Comparison of ENCODE assay signal across 10 cellular contexts in genomic region chr1:27435566-27436203, GRCh38. TPM values are rescaled to one million over a fixed set of nuclear protein-coding genes. Genes with fewer than 3 reads are reported as not detected.
DNase-seq lines count a peak whose midpoint lies in the region; ATAC-seq and TF ChIP-seq lines count a peak whose summit lies in the region.
"Had no signal": no experiment of that assay in that cellular context is flagged by ENCODE, and none has a peak within 500 bp of the region (broad histone marks: within the 10 kb centered on the region; RNA-seq: fewer than 3 reads in every experiment).

No MANE protein-coding gene starts in this region.

- H3K36me3 Mint-ChIP-seq in activated naive CD8-positive, alpha-beta T cell treated with anti-CD3 and anti-CD28 coated beads, Interleukin-2, amount 50 U/mL, for 24 hours (ENCODE audit: low read depth): peaks cover 8% of the 10 kb centered on the region

- TF ChIP-seq CTCF in 22Rv1 (IDR thresholded peaks at IDR 0.05): no peak

- H2AFZ ChIP-seq in Karpas-422 (ENCODE audit: low read length): no peak overlapping the region

- no peaks in the 10 kb centered on the region for H3K9me3 ChIP-seq in Karpas-422 (ENCODE audit: low read length)
- no peaks in the 10 kb centered on the region for H3K9me3 ChIP-seq in mononuclear cell (ENCODE audit: low read depth, low read length)
- H3K9me3 ChIP-seq: body of pancreas had no signal

- peak; percentile 76 for DNase-seq in Karpas-422
- no peak for DNase-seq in activated naive CD8-positive, alpha-beta T cell treated with anti-CD3 and anti-CD28 coated beads, Interleukin-2, amount 50 U/mL, for 24 hours
- no peak for DNase-seq in iPS-NIHi11 (ENCODE audit: low spot score)
- no peak for DNase-seq in AG08395 (ENCODE audit: low spot score)
- no peak for DNase-seq in GM19240 (ENCODE audit: insufficient read length, low spot score)

- no peaks in the 10 kb centered on the region; the same call in 1 of the 2 replicates for H4K20me1 ChIP-seq in Karpas-422 (ENCODE audit: insufficient read depth, low read depth, low read length)

- peaks cover 95% of the 10 kb centered on the region for H3K79me2 ChIP-seq in Karpas-422 (ENCODE audit: low read length)

- H3K4me1 ChIP-seq in Karpas-422 (ENCODE audit: low read length) (peaks cover 76% of the 10 kb centered on the region), mononuclear cell (ENCODE audit: insufficient read depth, low read length) (peaks cover 91% of the 10 kb centered on the region)

- ATAC-seq in activated naive CD8-positive, alpha-beta T cell treated with anti-CD3 and anti-CD28 coated beads, Interleukin-2, amount 50 U/mL, for 24 hours: peak; percentile 35
- no peak for ATAC-seq in GM21825 (IDR thresholded peaks at IDR 0.05; ENCODE audit: unreplicated experiment)

- no peaks in the 10 kb centered on the region for H3K27me3 ChIP-seq in Karpas-422 (ENCODE audit: low read length)
- H3K27me3 ChIP-seq in mononuclear cell (ENCODE audit: insufficient read depth, low read length): no peaks in the 10 kb centered on the region
- H3K27me3 ChIP-seq: body of pancreas had no signal

- peak overlapping the region; percentile 76 for H3K27ac Mint-ChIP-seq in activated naive CD8-positive, alpha-beta T cell treated with anti-CD3 and anti-CD28 coated beads, Interleukin-2, amount 50 U/mL, for 24 hours

- H3K4me2 ChIP-seq in Karpas-422 (ENCODE audit: low read depth, low read length, poor library complexity, severe bottlenecking): peak overlapping the region; percentile 59

- no peaks in the 10 kb centered on the region for H3K9me2 ChIP-seq in Karpas-422 (replicated peaks; ENCODE audit: insufficient read depth, low read length)

- H3K4me3 Mint-ChIP-seq in activated naive CD8-positive, alpha-beta T cell treated with anti-CD3 and anti-CD28 coated beads, Interleukin-2, amount 50 U/mL, for 24 hours: no peak overlapping the region

- H3K9ac ChIP-seq in Karpas-422 (ENCODE audit: low read length): peak overlapping the region; percentile 32

- peaks cover 81% of the 10 kb centered on the region for H3K4me1 Mint-ChIP-seq in activated naive CD8-positive, alpha-beta T cell treated with anti-CD3 and anti-CD28 coated beads, Interleukin-2, amount 50 U/mL, for 24 hours

- H3K9me3 Mint-ChIP-seq in activated naive CD8-positive, alpha-beta T cell treated with anti-CD3 and anti-CD28 coated beads, Interleukin-2, amount 50 U/mL, for 24 hours: no peaks in the 10 kb centered on the region

- H3K27ac ChIP-seq in 22Rv1: peak overlapping the region; percentile 62
- H3K27ac ChIP-seq in Karpas-422 (ENCODE audit: low read length): peak overlapping the region; percentile 80

- H3K27me3 Mint-ChIP-seq in activated naive CD8-positive, alpha-beta T cell treated with anti-CD3 and anti-CD28 coated beads, Interleukin-2, amount 50 U/mL, for 24 hours: no peaks in the 10 kb centered on the region

- H3K36me3 ChIP-seq in Karpas-422 (ENCODE audit: insufficient read depth, low read length): no peaks in the 10 kb centered on the region

- H3K4me3 ChIP-seq in Karpas-422 (ENCODE audit: low read length) (peak overlapping the region; percentile 37), mononuclear cell (ENCODE audit: low read length) (peak overlapping the region; percentile 1)
- H3K4me3 ChIP-seq: body of pancreas had no signal

RNA-seq across cellular contexts. Expression of gene GPR3, which starts 43.3 kb away (rescaled TPM):
- total RNA-seq in Karpas-422 (2014; rRNA removed; shearing (Covaris generic); ENCODE audit: low replicate concordance): 3.6 and 3.7 TPM in 2 replicates
- total RNA-seq in mononuclear cell: 0.10 TPM
- total RNA-seq: body of pancreas had no signal

RNA-seq across cellular contexts. Expression of gene CD164L2, which starts 52.6 kb away (rescaled TPM):
- total RNA-seq in Karpas-422 (2014; rRNA removed; shearing (Covaris generic); ENCODE audit: low replicate concordance): 0.22 TPM in 1 of 2 replicates, not detected in the other
- not detected for total RNA-seq in mononuclear cell
- total RNA-seq: Daoy had no signal

RNA-seq across cellular contexts. Expression of gene WASF2, which starts 54.3 kb away (rescaled TPM):
- 20.2 and 21.7 TPM in 2 replicates for total RNA-seq in Karpas-422 (2014; rRNA removed; shearing (Covaris generic); ENCODE audit: low replicate concordance)
- total RNA-seq in mononuclear cell: 29.4 TPM
